In genomic region chr14:92866181-92866752, GRCh38 we compare ENCODE assay signal across 21 cellular contexts. TPM values are rescaled to one million over a fixed set of nuclear protein-coding genes. Genes with fewer than 3 reads are reported as not detected.
"Had no signal": no experiment of that assay in that cellular context is flagged by ENCODE, and none has a peak within 500 bp of the region (broad histone marks: within the 10 kb centered on the region; RNA-seq: fewer than 3 reads in every experiment).

No MANE protein-coding gene starts in this region.

- DNase-seq: activated CD4-positive, alpha-beta memory T cell treated with anti-CD3 and anti-CD28 coated beads, Interleukin-2, amount 10 ng/mL, durations not matched to agents 7 days and 5 days; activated CD4-positive, alpha-beta T cell treated with anti-CD3 and anti-CD28 coated beads for 4 hours; activated effector memory CD4-positive, alpha-beta T cell treated with Interleukin-2 at 50 U/mL for 16 hours; activated T-cell treated with anti-CD3 and anti-CD28 coated beads, Interleukin-2, amount 50 U/mL, for 4 hours; amygdala; body of pancreas; effector memory CD8-positive, alpha-beta T cell; hypothalamus; left ventricle myocardium superior; nephron progenitor cell; psoas muscle; sigmoid colon; stimulated activated CD4-positive, alpha-beta T cell treated with anti-CD3 and anti-CD28 coated beads, Interleukin-12 subunit alpha, Interleukin-12 subunit beta, amount 100 ng/mL, for 4 hours; stimulated activated CD4-positive, alpha-beta T cell treated with anti-CD3 and anti-CD28 coated beads, Interleukin-2, amount 100 ng/mL, for 24 hours; T-helper 2 cell had no signal

- H3K27ac Mint-ChIP-seq: activated CD4-positive, alpha-beta memory T cell treated with anti-CD3 and anti-CD28 coated beads, Interleukin-2, amount 10 ng/mL, durations not matched to agents 7 days and 5 days; activated naive CD4-positive, alpha-beta T cell treated with anti-CD3 and anti-CD28 coated beads, Interleukin-2, amount 50 U/mL, for 24 hours; effector memory CD8-positive, alpha-beta T cell; nephron progenitor cell; WTC11 had no signal

- H3K4me1 ChIP-seq: body of pancreas, psoas muscle, sigmoid colon had no signal

- ATAC-seq: activated T-cell treated with anti-CD3 and anti-CD28 coated beads, Interleukin-2, amount 50 U/mL, for 4 hours; body of pancreas; effector memory CD8-positive, alpha-beta T cell; left ventricle myocardium superior; psoas muscle; WTC11 had no signal

- H3K4me3 ChIP-seq: body of pancreas, psoas muscle, sigmoid colon, thoracic aorta had no signal

- H3K4me3 Mint-ChIP-seq: activated CD4-positive, alpha-beta memory T cell treated with anti-CD3 and anti-CD28 coated beads, Interleukin-2, amount 10 ng/mL, durations not matched to agents 7 days and 5 days; activated naive CD4-positive, alpha-beta T cell treated with anti-CD3 and anti-CD28 coated beads, Interleukin-2, amount 50 U/mL, for 24 hours; activated T-cell treated with anti-CD3 and anti-CD28 coated beads, Interleukin-2, amount 50 U/mL, for 4 hours; effector memory CD8-positive, alpha-beta T cell; nephron progenitor cell; WTC11 had no signal

- H3K9me3 Mint-ChIP-seq: activated CD4-positive, alpha-beta memory T cell treated with anti-CD3 and anti-CD28 coated beads, Interleukin-2, amount 10 ng/mL, durations not matched to agents 7 days and 5 days; activated naive CD4-positive, alpha-beta T cell treated with anti-CD3 and anti-CD28 coated beads, Interleukin-2, amount 50 U/mL, for 24 hours; effector memory CD8-positive, alpha-beta T cell had no signal

- H3K4me1 Mint-ChIP-seq: activated CD4-positive, alpha-beta memory T cell treated with anti-CD3 and anti-CD28 coated beads, Interleukin-2, amount 10 ng/mL, durations not matched to agents 7 days and 5 days; activated naive CD4-positive, alpha-beta T cell treated with anti-CD3 and anti-CD28 coated beads, Interleukin-2, amount 50 U/mL, for 24 hours; WTC11 had no signal

- H3K9me3 ChIP-seq: body of pancreas, psoas muscle had no signal

- H3K27me3 Mint-ChIP-seq: activated CD4-positive, alpha-beta memory T cell treated with anti-CD3 and anti-CD28 coated beads, Interleukin-2, amount 10 ng/mL, durations not matched to agents 7 days and 5 days; activated naive CD4-positive, alpha-beta T cell treated with anti-CD3 and anti-CD28 coated beads, Interleukin-2, amount 50 U/mL, for 24 hours had no signal

- H3K27me3 ChIP-seq: body of pancreas, sigmoid colon had no signal

- H3K36me3 Mint-ChIP-seq: activated naive CD4-positive, alpha-beta T cell treated with anti-CD3 and anti-CD28 coated beads, Interleukin-2, amount 50 U/mL, for 24 hours; WTC11 had no signal

- H3K36me3 ChIP-seq: sigmoid colon, thoracic aorta had no signal

- H3K27ac ChIP-seq: body of pancreas, psoas muscle, sigmoid colon, thoracic aorta had no signal

RNA-seq across cellular contexts. Expression of gene CHGA, which starts 56.7 kb away (rescaled TPM):
- total RNA-seq: activated CD4-positive, alpha-beta memory T cell treated with anti-CD3 and anti-CD28 coated beads, Interleukin-2, amount 10 ng/mL, durations not matched to agents 7 days and 5 days; kidney epithelial cell; left ventricle myocardium superior; osteoblast; thoracic aorta; ureter had no signal
